In the genomic region with DNA sequence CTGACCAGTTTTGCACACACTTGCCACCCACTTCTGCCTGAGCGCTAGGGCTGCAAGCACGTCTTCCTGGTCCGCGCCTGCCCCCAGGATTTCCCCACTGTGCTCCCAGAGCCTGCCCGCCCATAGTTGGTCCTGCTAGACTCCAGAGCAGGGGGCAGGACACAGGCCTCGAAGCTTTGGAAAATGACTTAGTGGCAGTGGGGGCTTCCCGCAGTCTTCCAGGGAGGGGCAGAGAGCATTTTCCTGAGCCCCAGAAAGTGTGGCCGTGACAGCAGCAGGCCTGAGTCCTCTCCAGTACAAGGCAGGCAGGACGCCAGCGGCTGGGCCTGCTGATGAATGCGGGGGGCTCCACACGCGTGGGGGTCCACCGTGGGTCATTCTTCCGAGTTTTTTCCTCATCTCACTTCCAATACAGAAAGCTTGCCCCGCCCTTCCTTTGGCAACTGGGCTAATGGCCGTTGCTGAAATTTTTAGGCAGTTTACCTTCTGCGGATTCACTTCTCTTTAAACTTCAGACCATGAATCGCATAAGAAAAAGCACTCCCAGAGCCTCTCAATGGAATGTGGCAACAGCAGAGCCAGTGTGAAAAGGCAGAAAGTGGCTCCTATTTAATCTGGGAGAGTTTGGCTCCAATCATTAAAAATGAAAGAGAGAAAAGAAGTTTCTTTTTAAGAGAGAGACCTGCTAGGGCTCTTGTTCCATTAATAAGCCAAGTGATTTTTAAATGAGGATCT, we compare ENCODE assay signal across 16 cellular contexts.
DNase-seq lines count a peak whose midpoint lies in the region; ATAC-seq, FAIRE-seq and TF ChIP-seq lines count a peak whose summit lies in the region.
"Had no signal": no experiment of that assay in that cellular context is flagged by ENCODE, and none has a peak within 500 bp of the region (broad histone marks: within the 10 kb centered on the region; RNA-seq: fewer than 3 reads in every experiment).

No MANE protein-coding gene starts in this region.

- H2AFZ ChIP-seq in GM23338 (peak overlapping the region; percentile 66; the same call in 1 of the 2 replicates), astrocyte (ENCODE audit: low read depth, low read length) (no peak overlapping the region), neuronal stem cell (ENCODE audit: low read length) (peak overlapping the region; percentile 37), trophoblast cell (ENCODE audit: insufficient read depth, low read length, poor library complexity) (no peak overlapping the region)

- H3K79me1 ChIP-seq in neuronal stem cell (ENCODE audit: low read depth, low read length) (no peaks in the 10 kb centered on the region), trophoblast cell (ENCODE audit: low read length) (no peaks in the 10 kb centered on the region)

- peak overlapping the region; percentile 50 for H3K18ac ChIP-seq in neuronal stem cell (ENCODE audit: low read length)
- no peak overlapping the region for H3K18ac ChIP-seq in trophoblast cell (ENCODE audit: low read length)

- H3K79me2 ChIP-seq in GM23338 (replicated peaks; ENCODE audit: insufficient read depth) (no peaks in the 10 kb centered on the region), astrocyte (ENCODE audit: insufficient read depth, low read length) (no peaks in the 10 kb centered on the region), trophoblast cell (ENCODE audit: control insufficient read depth, insufficient read depth, low read length, poor library complexity) (no peaks in the 10 kb centered on the region)

- DNase-seq in GM23338 (ENCODE audit: low spot score) (peak; percentile 61), HTR-8/SVneo (ENCODE audit: insufficient read length, low spot score) (no peak), astrocyte (ENCODE audit: low read depth) (no peak), neuronal stem cell (ENCODE audit: low spot score) (no peak), GM12891 (ENCODE audit: insufficient read length, low spot score) (no peak), trophoblast cell (no peak), G401 (ENCODE audit: low spot score) (no peak)
- DNase-seq: BE2C; Caco-2; CD8-positive, alpha-beta memory T cell; DMS53 had no signal

- no peaks in the 10 kb centered on the region for H3K9me3 ChIP-seq in astrocyte (ENCODE audit: insufficient read depth, low read depth, low read length)
- H3K9me3 ChIP-seq in neuronal stem cell (replicated peaks in 1 of 2; ENCODE audit: control insufficient read depth in 2 of 2, insufficient read depth in 1 of 2, low read depth in 1 of 2, low read length in 2 of 2) = no peaks in the 10 kb centered on the region
- H3K9me3 ChIP-seq in trophoblast cell (ENCODE audit: insufficient read depth, low read depth, low read length) = peaks cover 4% of the 10 kb centered on the region
- H3K9me3 ChIP-seq: A549, BE2C, Caco-2 had no signal

- H2BK12ac ChIP-seq in neuronal stem cell (ENCODE audit: low read length) (no peak overlapping the region), trophoblast cell (ENCODE audit: low read length) (no peak overlapping the region)

- H4K8ac ChIP-seq in neuronal stem cell (ENCODE audit: low read depth, low read length) (no peak overlapping the region), trophoblast cell (ENCODE audit: low read depth, low read length) (no peak overlapping the region)

- peak overlapping the region; percentile 63 for H3K4me2 ChIP-seq in GM23338
- H3K4me2 ChIP-seq in astrocyte (ENCODE audit: low read length) = no peak overlapping the region
- no peak overlapping the region for H3K4me2 ChIP-seq in neuronal stem cell (ENCODE audit: insufficient read depth, low read length, poor library complexity, severe bottlenecking)
- H3K4me2 ChIP-seq in trophoblast cell (ENCODE audit: low read length) = no peak overlapping the region
- H3K4me2 ChIP-seq: A549, KMS-11 had no signal

- H3F3A ChIP-seq in GM23338 (replicated peaks; ENCODE audit: low read depth) = no peaks in the 10 kb centered on the region

- H2BK15ac ChIP-seq in neuronal stem cell (ENCODE audit: low read length) = peak overlapping the region; percentile 5

- H3K27ac Mint-ChIP-seq in GM23338 = 0 out of 2 replicates have a peak overlapping the region, but pooled peaks have one; percentile 47
- H3K27ac Mint-ChIP-seq in astrocyte (ENCODE audit: unreplicated experiment) = no peak overlapping the region
- H3K27ac Mint-ChIP-seq: CD8-positive, alpha-beta memory T cell had no signal

- H3K36me3 ChIP-seq in GM23338 (ENCODE audit: insufficient read depth) (no peaks in the 10 kb centered on the region), astrocyte (ENCODE audit: insufficient read depth, low read length) (no peaks in the 10 kb centered on the region), neuronal stem cell (replicated peaks in 1 of 2; ENCODE audit: control insufficient read depth in 2 of 2, insufficient read depth in 2 of 2, low read length in 2 of 2) (no peaks in the 10 kb centered on the region), trophoblast cell (ENCODE audit: control insufficient read depth in 1 of 2, insufficient read depth in 2 of 2, low read length in 2 of 2) (no peaks in the 10 kb centered on the region)
- H3K36me3 ChIP-seq: BE2C had no signal

- no peak overlapping the region for H4K12ac ChIP-seq in trophoblast cell (ENCODE audit: low read depth, low read length)

- H4K91ac ChIP-seq in neuronal stem cell (ENCODE audit: low read depth, low read length, poor library complexity) = no peak overlapping the region
- no peak overlapping the region for H4K91ac ChIP-seq in trophoblast cell (ENCODE audit: low read depth, low read length)

- H3K27me3 Mint-ChIP-seq in GM23338 (ENCODE audit: insufficient read depth, low read depth, poor library complexity) = peaks cover 7% of the 10 kb centered on the region
- H3K27me3 Mint-ChIP-seq in astrocyte (ENCODE audit: low read depth, unreplicated experiment) = peaks cover 34% of the 10 kb centered on the region

- no peaks in the 10 kb centered on the region for H3K9me3 Mint-ChIP-seq in GM23338
- no peaks in the 10 kb centered on the region for H3K9me3 Mint-ChIP-seq in astrocyte (ENCODE audit: unreplicated experiment)

- TF ChIP-seq POLR2A in GM12891 (IDR thresholded peaks at IDR 0.05; ENCODE audit: low read depth, low read length) = no peak

- no peak for TF ChIP-seq CTCF in GM23338 (conservative IDR thresholded peaks at IDR 0.05; ENCODE audit: low read depth in 2 of 2)
- no peak for TF ChIP-seq CTCF in astrocyte (IDR thresholded peaks at IDR 0.05; ENCODE audit: insufficient read depth, low read depth, low read length)

- peaks cover 17% of the 10 kb centered on the region for H3K4me1 Mint-ChIP-seq in GM23338
- peaks cover 7% of the 10 kb centered on the region for H3K4me1 Mint-ChIP-seq in astrocyte (ENCODE audit: low read depth, unreplicated experiment)
- H3K4me1 Mint-ChIP-seq: CD8-positive, alpha-beta memory T cell had no signal

- ATAC-seq in GM23338 = peak; percentile 61
- ATAC-seq: A549, GM12878 had no signal

- H4K20me1 ChIP-seq in GM23338 (replicated peaks; ENCODE audit: insufficient read depth) = no peaks in the 10 kb centered on the region
- H4K20me1 ChIP-seq in astrocyte (ENCODE audit: insufficient read depth, low read length) = peaks cover 5% of the 10 kb centered on the region

- no peak overlapping the region for H3K9ac ChIP-seq in astrocyte (ENCODE audit: low read length)
- H3K9ac ChIP-seq in neuronal stem cell (ENCODE audit: low read depth, low read length, poor library complexity) = no peak overlapping the region
- H3K9ac ChIP-seq in trophoblast cell (ENCODE audit: low read length) = no peak overlapping the region
- H3K9ac ChIP-seq: KMS-11 had no signal

- no CpG with 5 or more reads among the region's 19 CpGs for WGBS in neuronal stem cell (ENCODE audit: extremely low coverage in 2 of 2, insufficient read length in 2 of 2, insufficient replicate concordance in 1 of 2), 2 donors
- WGBS in trophoblast cell (ENCODE audit: extremely low coverage, insufficient coverage, insufficient read length) = no CpG with 5 or more reads among the region's 19 CpGs

- 0 out of 2 replicates have a peak overlapping the region, but pooled peaks have one; percentile 16 for H3K27ac ChIP-seq in GM23338 (ENCODE audit: low read depth)
- H3K27ac ChIP-seq in astrocyte (ENCODE audit: low read depth, low read length) = no peak overlapping the region
- peak overlapping the region; percentile 31 for H3K27ac ChIP-seq in neuronal stem cell (replicated peaks; ENCODE audit: low read length)
- H3K27ac ChIP-seq in trophoblast cell (ENCODE audit: low read depth, low read length) = no peak overlapping the region
- H3K27ac ChIP-seq: A549, KMS-11 had no signal

- H3K27me3 ChIP-seq in GM23338 (ENCODE audit: insufficient read depth) = no peaks in the 10 kb centered on the region
- H3K27me3 ChIP-seq in astrocyte (ENCODE audit: insufficient read depth, low read length) = no peaks in the 10 kb centered on the region
- no peaks in the 10 kb centered on the region for H3K27me3 ChIP-seq in neuronal stem cell (ENCODE audit: control insufficient read depth in 3 of 3, insufficient read depth in 3 of 3, low read depth in 1 of 3, low read length in 3 of 3)
- H3K27me3 ChIP-seq in trophoblast cell (ENCODE audit: insufficient read depth, low read length) = no peaks in the 10 kb centered on the region
- H3K27me3 ChIP-seq: BE2C had no signal

- H3K4me3 Mint-ChIP-seq in GM23338 (peak overlapping the region; percentile 26; the same call in 1 of the 3 replicates), astrocyte (ENCODE audit: unreplicated experiment) (no peak overlapping the region)
- H3K4me3 Mint-ChIP-seq: CD8-positive, alpha-beta memory T cell had no signal

- H2AK5ac ChIP-seq in neuronal stem cell (ENCODE audit: low read depth, low read length) = peak overlapping the region; percentile 61
- no peak overlapping the region for H2AK5ac ChIP-seq in trophoblast cell (ENCODE audit: low read length)

- FAIRE-seq in HTR-8/SVneo (lab: Jason Lieb, UNC) (peak; percentile 28), astrocyte (lab: Jason Lieb, UNC) (no peak), GM12891 (lab: Jason Lieb, UNC) (no peak)
- FAIRE-seq: A549, GM12878, GM19239, H54 had no signal

- no peaks in the 10 kb centered on the region for H3K9me2 ChIP-seq in GM23338 (ENCODE audit: insufficient read depth)

- H2BK120ac ChIP-seq in neuronal stem cell (ENCODE audit: low read depth, low read length) (no peak overlapping the region), trophoblast cell (ENCODE audit: insufficient read depth, low read length, poor library complexity) (no peak overlapping the region)

- in situ Hi-C loops in G401 (cut with HindIII; ENCODE audit: low sequenced_read_pairs) = no loop called here

- H2BK5ac ChIP-seq in neuronal stem cell (ENCODE audit: low read length) = no peak overlapping the region
- H2BK5ac ChIP-seq in trophoblast cell (ENCODE audit: low read depth, low read length, poor library complexity) = no peak overlapping the region

- no peak overlapping the region for H3K4me3 ChIP-seq in GM23338
- H3K4me3 ChIP-seq in astrocyte (ENCODE audit: insufficient read depth, low read depth, low read length) = peak overlapping the region; percentile 5
- no peak overlapping the region for H3K4me3 ChIP-seq in neuronal stem cell (ENCODE audit: low read length in 2 of 2)
- no peak overlapping the region for H3K4me3 ChIP-seq in trophoblast cell (ENCODE audit: low read depth, low read length)
- H3K4me3 ChIP-seq: A549, GM12878 had no signal

- no peak overlapping the region for H3K23ac ChIP-seq in neuronal stem cell (ENCODE audit: low read depth, low read length, poor library complexity)
- no peak overlapping the region for H3K23ac ChIP-seq in trophoblast cell (ENCODE audit: low read length)

- H3K4me1 ChIP-seq in GM23338 (ENCODE audit: insufficient read depth) (peaks cover 8% of the 10 kb centered on the region; the same call in 1 of the 2 replicates), astrocyte (ENCODE audit: insufficient read depth, low read length) (peaks cover 22% of the 10 kb centered on the region), neuronal stem cell (ENCODE audit: control insufficient read depth in 2 of 2, insufficient read depth in 1 of 2, low read depth in 1 of 2, low read length in 2 of 2) (peaks cover 15 to 16% of the 10 kb centered on the region in 2 donors), trophoblast cell (ENCODE audit: control insufficient read depth in 1 of 2, insufficient read depth in 2 of 2, low read length in 2 of 2) (no peaks in the 10 kb centered on the region)
- H3K4me1 ChIP-seq: A549, BE2C, Caco-2 had no signal

- H3K36me3 Mint-ChIP-seq in GM23338 (ENCODE audit: low read depth) (no peaks in the 10 kb centered on the region; the same call in 2 of the 3 replicates), astrocyte (ENCODE audit: low read depth, unreplicated experiment) (no peaks in the 10 kb centered on the region)
- H3K36me3 Mint-ChIP-seq: CD8-positive, alpha-beta memory T cell had no signal

- H3K14ac ChIP-seq in neuronal stem cell (ENCODE audit: low read length) (peak overlapping the region; percentile 59), trophoblast cell (ENCODE audit: low read length) (no peak overlapping the region)

- H3K4ac ChIP-seq in neuronal stem cell (ENCODE audit: low read length) = no peak overlapping the region
- no peak overlapping the region for H3K4ac ChIP-seq in trophoblast cell (ENCODE audit: low read depth, low read length)

Comparison
In these comparisons a context has a peak if more than half of its experiments do, and no peak if none do; other contexts are left out.
1. H2AFZ ChIP-seq: peak in GM23338 (single experiment) and neuronal stem cell (single experiment); none in astrocyte (single experiment) and trophoblast cell (single experiment).
2. H3K27ac ChIP-seq: peak in GM23338 (single experiment) and neuronal stem cell (single experiment); none in astrocyte (single experiment) and trophoblast cell (single experiment).